ENCODE assay signal across 15 cellular contexts in the genomic region with DNA sequence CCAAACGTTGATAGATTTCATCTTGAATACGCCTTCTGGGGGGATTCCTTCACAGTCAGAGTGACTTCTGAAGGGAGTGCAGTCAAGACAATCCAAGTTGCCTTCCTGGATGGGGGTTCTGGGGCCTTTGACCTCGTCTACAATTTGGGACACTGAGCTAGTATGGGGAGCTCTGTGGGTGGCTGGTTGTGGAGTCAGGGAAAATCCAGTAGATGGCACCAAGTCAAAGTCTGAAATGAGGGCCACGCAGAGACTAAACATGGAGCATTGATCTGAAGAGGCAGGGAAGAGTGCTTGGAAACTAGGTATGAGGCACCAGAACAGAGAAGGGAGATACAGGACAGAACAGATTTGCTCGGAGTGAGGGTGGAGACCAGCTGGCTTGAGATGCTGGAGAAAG. TPM values are rescaled to one million over a fixed set of nuclear protein-coding genes. Genes with fewer than 3 reads are reported as not detected.
DNase-seq lines count a peak whose midpoint lies in the region; ATAC-seq and TF ChIP-seq lines count a peak whose summit lies in the region.
"Had no signal": no experiment of that assay in that cellular context is flagged by ENCODE, and none has a peak within 500 bp of the region (broad histone marks: within the 10 kb centered on the region; RNA-seq: fewer than 3 reads in every experiment).

No MANE protein-coding gene starts in this region.

- CTCF ChIA-PET in HEK293 (lab: Yijun Ruan, JAX): interaction anchor here (0.7 to 4.3 kb wide), 13 partner anchors 10 to 301 kb away, joined by 3 to 41 read pairs (median 4); no protein-coding TSS in a partner anchor

- peak overlapping the region; percentile 49 for H2BK15ac ChIP-seq in mesenchymal stem cell (ENCODE audit: low read depth, poor library complexity, severe bottlenecking)

- no peak overlapping the region for H3K18ac ChIP-seq in mesenchymal stem cell (ENCODE audit: low read depth in 1 of 2, low read length in 2 of 2)

- POLR2A ChIA-PET in HEK293 (lab: Yijun Ruan, JAX): no interaction called here

- H3K4me3 ChIP-seq in HEK293 (ENCODE audit: low read depth, low read length): no peak overlapping the region
- no peak overlapping the region for H3K4me3 ChIP-seq in mesenchymal stem cell (ENCODE audit: insufficient read depth in 1 of 2, low read depth in 1 of 2, low read length in 2 of 2)
- H3K4me3 ChIP-seq in left lung: no peak overlapping the region
- H3K4me3 ChIP-seq in right cardiac atrium (ENCODE audit: low read length): no peak overlapping the region

- H3K9me3 ChIP-seq in HEK293 (ENCODE audit: control insufficient read depth, insufficient read depth, low read depth, low read length) (no peaks in the 10 kb centered on the region), mesenchymal stem cell (ENCODE audit: control insufficient read depth, low read length) (no peaks in the 10 kb centered on the region), left lung (no peaks in the 10 kb centered on the region), right cardiac atrium (ENCODE audit: control insufficient read depth, low read length) (no peaks in the 10 kb centered on the region)

- H2BK12ac ChIP-seq in mesenchymal stem cell (ENCODE audit: low read length in 2 of 2): no peak overlapping the region

- H4K91ac ChIP-seq in mesenchymal stem cell (ENCODE audit: low read length): no peak overlapping the region

- H3K23ac ChIP-seq in mesenchymal stem cell (ENCODE audit: low read length in 2 of 2): no peak overlapping the region

- WGBS in mesenchymal stem cell: 83% methylated on average over 5 of the region's 5 CpGs
- WGBS in right cardiac atrium: 81% methylated on average over 5 of the region's 5 CpGs

- no peak overlapping the region for H3K4me3 Mint-ChIP-seq in activated naive CD8-positive, alpha-beta T cell

- H3K27me3 ChIP-seq in mesenchymal stem cell (ENCODE audit: control insufficient read depth in 1 of 2, insufficient read depth in 1 of 2, low read length in 2 of 2) (no peaks in the 10 kb centered on the region), left lung (no peaks in the 10 kb centered on the region), right cardiac atrium (ENCODE audit: control insufficient read depth, insufficient read depth) (no peaks in the 10 kb centered on the region)

- no peak overlapping the region for H2BK120ac ChIP-seq in mesenchymal stem cell (ENCODE audit: low read depth, low read length)

- H3K4me2 ChIP-seq in mesenchymal stem cell (ENCODE audit: low read length, poor library complexity, severe bottlenecking): no peak overlapping the region

- peak overlapping the region; percentile 24 for H3K27ac Mint-ChIP-seq in activated naive CD8-positive, alpha-beta T cell
- H3K27ac Mint-ChIP-seq: progenitor cell of endocrine pancreas had no signal

- H3K36me3 ChIP-seq in HEK293 (ENCODE audit: control insufficient read depth in 2 of 2, insufficient read depth in 1 of 2, low read length in 2 of 2): no peaks in the 10 kb centered on the region
- H3K36me3 ChIP-seq in mesenchymal stem cell (ENCODE audit: control insufficient read depth in 1 of 2, insufficient read depth in 2 of 2, low read depth in 1 of 2, low read length in 2 of 2): no peaks in the 10 kb centered on the region
- no peaks in the 10 kb centered on the region for H3K36me3 ChIP-seq in left lung

- no peaks in the 10 kb centered on the region for H3K36me3 Mint-ChIP-seq in activated naive CD8-positive, alpha-beta T cell

- TF ChIP-seq CTCF in HEK293 (tag by site-specific recombination; IDR thresholded peaks at IDR 0.05) (peak; percentile 33), left lung (IDR thresholded peaks at IDR 0.05) (no peak)

- no peak overlapping the region for H2AFZ ChIP-seq in mesenchymal stem cell (ENCODE audit: low read depth, low read length)

- no peaks in the 10 kb centered on the region for H3K9me3 Mint-ChIP-seq in activated naive CD8-positive, alpha-beta T cell (ENCODE audit: low read depth)

- DNase-seq in COLO829 (ENCODE audit: low spot score) (peak; percentile 14), mesenchymal stem cell (no peak), left lung (no peak), SKM-1 treated with dmso at 0.1 percent for 144 hours (lab: John Stamatoyannopoulos, UW; ENCODE audit: unreplicated experiment) (no peak), right cardiac atrium (no peak)
- DNase-seq: DMS153; glutamatergic neuron; SHP77; stimulated activated CD4-positive, alpha-beta T cell treated with anti-CD3 and anti-CD28 coated beads, Interleukin-4, amount 100 ng/mL, for 4 hours had no signal

- no peak overlapping the region for H3K14ac ChIP-seq in mesenchymal stem cell (ENCODE audit: low read length in 2 of 2)

- H3K4ac ChIP-seq in mesenchymal stem cell (ENCODE audit: low read depth in 1 of 2, low read length in 2 of 2): no peak overlapping the region

- no peak overlapping the region for H2AK5ac ChIP-seq in mesenchymal stem cell (ENCODE audit: low read length, severe bottlenecking)

- ATAC-seq in left lung: no peak
- no peak for ATAC-seq in HG03159 (IDR thresholded peaks at IDR 0.05; ENCODE audit: unreplicated experiment)
- ATAC-seq in right cardiac atrium: no peak

- H2BK5ac ChIP-seq in mesenchymal stem cell (ENCODE audit: low read depth, low read length, poor library complexity, severe bottlenecking): no peak overlapping the region

- no peaks in the 10 kb centered on the region for H3K79me1 ChIP-seq in mesenchymal stem cell (replicated peaks; ENCODE audit: low read length, poor library complexity, severe bottlenecking)

- peaks cover 27% of the 10 kb centered on the region for H3K4me1 Mint-ChIP-seq in activated naive CD8-positive, alpha-beta T cell (ENCODE audit: low read depth)

- H3K4me1 ChIP-seq in HEK293 (ENCODE audit: control insufficient read depth, insufficient read depth, low read length) (peaks cover 5% of the 10 kb centered on the region), mesenchymal stem cell (ENCODE audit: control insufficient read depth, insufficient read depth, low read depth, low read length) (peaks cover 1% of the 10 kb centered on the region), left lung (peaks cover 0 to 6% of the 10 kb centered on the region in 2 donors), right cardiac atrium (ENCODE audit: control insufficient read depth, insufficient read depth, low read length) (no peaks in the 10 kb centered on the region)

- intact Hi-C loops in left lung (cut with DNase I): no loop called here
- intact Hi-C loops in right cardiac atrium (cut with DNase I): no loop called here

- no peaks in the 10 kb centered on the region for H3K27me3 Mint-ChIP-seq in activated naive CD8-positive, alpha-beta T cell
- H3K27me3 Mint-ChIP-seq: progenitor cell of endocrine pancreas had no signal

- no peak overlapping the region for H4K8ac ChIP-seq in mesenchymal stem cell (ENCODE audit: low read length)

- H3K27ac ChIP-seq in HEK293 (ENCODE audit: extremely low read depth, low read depth, low read length) (no peak overlapping the region), mesenchymal stem cell (ENCODE audit: low read length, poor library complexity, severe bottlenecking) (no peak overlapping the region), left lung (no peak overlapping the region), right cardiac atrium (ENCODE audit: low read length) (no peak overlapping the region)

- H3K9ac ChIP-seq in mesenchymal stem cell (ENCODE audit: low read length): no peak overlapping the region

TF ChIP-seq in HEK293, 187 proteins besides CTCF, POLR2A, EP300 and RAD21:
- TF ChIP-seq TCF7L2 (IDR thresholded peaks at IDR 0.05; ENCODE audit: borderline replicate concordance, low read depth, low read length) (no peak), ZNF654 (tag by site-specific recombination; IDR thresholded peaks at IDR 0.05; ENCODE audit: low read depth) (peak; percentile 58)

RNA-seq across cellular contexts. Expression of gene CCN6, which starts 43.6 kb away (rescaled TPM):
- not detected for polyA plus RNA-seq in mesenchymal stem cell (2013, experiment 1 of 2)
- polyA plus RNA-seq in mesenchymal stem cell (2013, experiment 2 of 2): 0.05 TPM
- total RNA-seq in left lung (not detected), right cardiac atrium (not detected)
- not detected for polyA plus RNA-seq in right cardiac atrium
- total RNA-seq: NCI-H460, progenitor cell of endocrine pancreas, temporal lobe had no signal
